Comparison of ENCODE assay signal across 19 cellular contexts in genomic region chr11:113341388-113342165, GRCh38. TPM values are rescaled to one million over a fixed set of nuclear protein-coding genes. Genes with fewer than 3 reads are reported as not detected.
"Had no signal": no experiment of that assay in that cellular context is flagged by ENCODE, and none has a peak within 500 bp of the region (broad histone marks: within the 10 kb centered on the region; RNA-seq: fewer than 3 reads in every experiment).

No MANE protein-coding gene starts in this region.

- DNase-seq: activated CD4-positive, alpha-beta T cell treated with anti-CD3 and anti-CD28 coated beads, Interleukin-2, amount 50 U/mL, for 4 hours; activated CD4-positive, CD25-positive, alpha-beta regulatory T cell treated with anti-CD3 and anti-CD28 coated beads, Interleukin-2, amount 50 U/mL, for 72 hours; activated naive CD4-positive, alpha-beta T cell treated with Interleukin-2 at 50 U/mL for 16 hours; anterior cingulate cortex; brain microvascular endothelial cell; effector memory CD8-positive, alpha-beta T cell; left lung; naive thymus-derived CD8-positive, alpha-beta T cell; stimulated activated CD4-positive, alpha-beta T cell treated with anti-CD3 and anti-CD28 coated beads, Interleukin-15, amount 100 ng/mL, for 24 hours; stimulated activated CD4-positive, alpha-beta T cell treated with anti-CD3 and anti-CD28 coated beads, Interleukin-4, amount 100 ng/mL, for 1 hour; stimulated activated naive B cell treated with anti-CD40 and anti-IgM and Interleukin-4, amounts not matched to agents 10 μg/mL and 1 μg/mL and 100 μg/mL, for 72 hours had no signal

- FAIRE-seq: frontal cortex, islet of Langerhans had no signal

- H3K4me3 ChIP-seq: heart left ventricle, left lung, skin epidermis, tibial nerve, vagina had no signal

- H3K27ac ChIP-seq: brain microvascular endothelial cell, heart left ventricle, left lung, parathyroid adenoma, skin epidermis, tibial nerve, vagina had no signal

- H3K27me3 ChIP-seq: brain microvascular endothelial cell, heart left ventricle, left lung, tibial nerve, vagina had no signal

- ATAC-seq: activated T-helper 17 cell treated with anti-CD3 and anti-CD28 coated beads, Interleukin-2, amount 50 U/mL, for 72 hours; effector memory CD8-positive, alpha-beta T cell; heart left ventricle; left lung; naive thymus-derived CD8-positive, alpha-beta T cell; stimulated activated naive B cell treated with anti-CD40 and anti-IgM and Interleukin-4, amounts not matched to agents 10 μg/mL and 1 μg/mL and 100 μg/mL, for 72 hours had no signal

- H3K9me3 ChIP-seq: left lung, vagina had no signal

- H3K36me3 ChIP-seq: brain microvascular endothelial cell had no signal

- H3K4me1 ChIP-seq: heart left ventricle, left lung, parathyroid adenoma, tibial nerve, vagina had no signal

RNA-seq across cellular contexts. Expression of gene ANKK1, which starts 46.0 kb away (rescaled TPM):
- total RNA-seq: frontal cortex had no signal
- polyA plus RNA-seq: naive thymus-derived CD8-positive, alpha-beta T cell had no signal
